8 cellular contexts compared by ENCODE assay signal in genomic region chr1:50976111-50976889, GRCh38. TPM values are rescaled to one million over a fixed set of nuclear protein-coding genes. Genes with fewer than 3 reads are reported as not detected.
DNase-seq lines count a peak whose midpoint lies in the region; ATAC-seq and TF ChIP-seq lines count a peak whose summit lies in the region.

No MANE protein-coding gene starts in this region.

- H3K9me3 Mint-ChIP-seq in naive thymus-derived CD8-positive, alpha-beta T cell = no peaks in the 10 kb centered on the region

- peaks cover 14 to 28% (median 25%) of the 10 kb centered on the region in 5 donors for H3K27me3 Mint-ChIP-seq in naive thymus-derived CD8-positive, alpha-beta T cell

- H3K27ac ChIP-seq in DND-41 (ENCODE audit: low read length) (peak overlapping the region; percentile 96), caudate nucleus (ENCODE audit: low read depth, low read length) (peak overlapping the region; percentile 91), PC-9 (no peak overlapping the region)

- H3K9me3 ChIP-seq in DND-41 (ENCODE audit: insufficient read depth, low read length, severe bottlenecking) = no peaks in the 10 kb centered on the region
- H3K9me3 ChIP-seq in HAP-1 = no peaks in the 10 kb centered on the region
- no peaks in the 10 kb centered on the region for H3K9me3 ChIP-seq in PC-9 (ENCODE audit: insufficient read depth, low read depth)

- no peak for TF ChIP-seq CTCF in DND-41 (IDR thresholded peaks at IDR 0.05; ENCODE audit: borderline replicate concordance, extremely low read depth, low read length, poor library complexity, severe bottlenecking)
- no peak for TF ChIP-seq CTCF in PC-9 (conservative IDR thresholded peaks at IDR 0.05)

- BruUV-seq in PC-9 (replicated peaks; lab: Mats Ljungman, UMichigan) = no TSS peak

- H2AFZ ChIP-seq in DND-41 (ENCODE audit: low read depth, low read length) (peak overlapping the region; percentile 23), PC-9 (no peak overlapping the region)

- POLR2A ChIA-PET in naive thymus-derived CD8-positive, alpha-beta T cell (lab: Charles Lee) = interaction anchor here (0.6 to 4.1 kb wide), 3 partner anchors 8 to 20 kb away, joined by 4 to 30 read pairs (median 11); partner anchors contain the start of gene CDKN2C
- POLR2A ChIA-PET in PC-9 (lab: Charles Lee; ENCODE audit: unreplicated experiment) = no interaction called here

- H3K4me3 Mint-ChIP-seq in naive thymus-derived CD8-positive, alpha-beta T cell = peak overlapping the region; percentile 78 to 91 (median 85)

- peaks cover 10 to 27% (median 18%) of the 10 kb centered on the region in 4 donors for H3K4me1 Mint-ChIP-seq in naive thymus-derived CD8-positive, alpha-beta T cell

- intact Hi-C loops in PC-9 (cut with micrococcal nuclease; ENCODE audit: unreplicated experiment) = no loop called here

- no peaks in the 10 kb centered on the region for H3K36me3 Mint-ChIP-seq in naive thymus-derived CD8-positive, alpha-beta T cell

- peak overlapping the region in 1 of 10 donors; percentile 77 for H3K27ac Mint-ChIP-seq in naive thymus-derived CD8-positive, alpha-beta T cell

- ATAC-seq in DND-41 (ENCODE audit: insufficient read depth, low read depth) = peak; percentile 23
- no peak for ATAC-seq in naive thymus-derived CD8-positive, alpha-beta T cell

- H3K4me3 ChIP-seq in DND-41 (ENCODE audit: low read depth in 1 of 2, low read length in 2 of 2) (peak overlapping the region; percentile 81 to 90), HAP-1 (peak overlapping the region; percentile 52), PC-9 (no peak overlapping the region)

- H3K9me2 ChIP-seq in PC-9 (ENCODE audit: insufficient read depth) = no peaks in the 10 kb centered on the region

- H3K36me3 ChIP-seq in DND-41 (ENCODE audit: insufficient read depth, low read length) (peaks cover 30% of the 10 kb centered on the region), HAP-1 (replicated peaks) (peaks cover 11% of the 10 kb centered on the region), PC-9 (ENCODE audit: low read depth) (no peaks in the 10 kb centered on the region)

- H3K9ac ChIP-seq in DND-41 (ENCODE audit: low read depth, low read length) = peak overlapping the region; percentile 100

- no peaks in the 10 kb centered on the region; the same call in 1 of the 2 replicates for H3F3A ChIP-seq in PC-9 (ENCODE audit: insufficient read depth, low read depth)

- H3K4me1 ChIP-seq in DND-41 (ENCODE audit: insufficient read depth, low read length) (peaks cover 57% of the 10 kb centered on the region), HAP-1 (peaks cover 35% of the 10 kb centered on the region), PC-9 (replicated peaks; ENCODE audit: insufficient read depth) (peaks cover 13% of the 10 kb centered on the region)

- CTCF ChIA-PET in PC-9 (lab: Charles Lee) = no interaction called here

- in situ Hi-C loops in HAP-1 (cut with MboI; ENCODE audit: low sequenced_read_pairs) = no loop called here

- H3K4me2 ChIP-seq in DND-41 (ENCODE audit: insufficient read depth, low read length) = peak overlapping the region; percentile 62
- H3K4me2 ChIP-seq in PC-9 = no peak overlapping the region

- DNase-seq in DND-41 (peak; percentile 58), HAP-1 (ENCODE audit: low spot score in 2 of 2) (peak; percentile 74 to 85), NCI-H774 (lab: John Stamatoyannopoulos, UW) (peak; percentile 46), caudate nucleus (lab: John Stamatoyannopoulos, UW) (peak in 4 of 61 donors; percentile 11 to 33 (median 16)), occipital lobe (lab: John Stamatoyannopoulos, UW) (no peak), PC-9 (no peak), SW480 (ENCODE audit: low spot score) (no peak)
- DNase-seq in naive thymus-derived CD8-positive, alpha-beta T cell = peak in 1 of 10 donors; percentile 8

- H4K20me1 ChIP-seq in DND-41 (ENCODE audit: insufficient read depth, low read length) = no peaks in the 10 kb centered on the region; the same call in 1 of the 2 replicates
- H4K20me1 ChIP-seq in PC-9 (ENCODE audit: insufficient read depth) = no peaks in the 10 kb centered on the region

- H3K79me2 ChIP-seq in DND-41 (ENCODE audit: insufficient read depth, low read length) (peaks cover 100% of the 10 kb centered on the region), PC-9 (ENCODE audit: low read depth) (no peaks in the 10 kb centered on the region)

- H3K27me3 ChIP-seq in DND-41 (ENCODE audit: insufficient read depth, low read length, poor library complexity) = no peaks in the 10 kb centered on the region
- H3K27me3 ChIP-seq in HAP-1 (ENCODE audit: low read depth) = no peaks in the 10 kb centered on the region
- H3K27me3 ChIP-seq in PC-9 (ENCODE audit: insufficient read depth, low read depth) = no peaks in the 10 kb centered on the region

RNA-seq across cellular contexts. Expression of gene CDKN2C, which starts 6.3 kb away (rescaled TPM):
- total RNA-seq in naive thymus-derived CD8-positive, alpha-beta T cell = 1 to 10 TPM; 4.0 to 4.7 TPM
- polyA plus RNA-seq in naive thymus-derived CD8-positive, alpha-beta T cell = 1 to 10 TPM; 3.9 to 6.6 (median 6.0) TPM
- total RNA-seq in occipital lobe (7.8 TPM), PC-9 (2021) (16.1 and 17.1 TPM in 2 replicates)

RNA-seq across cellular contexts. Expression of gene FAF1, which starts 16.2 kb away (rescaled TPM):
- 10 to 100 TPM; 46.2 to 48.2 TPM for total RNA-seq in naive thymus-derived CD8-positive, alpha-beta T cell
- 10 to 100 TPM; 46.8 to 64.5 (median 59.5) TPM for polyA plus RNA-seq in naive thymus-derived CD8-positive, alpha-beta T cell
- total RNA-seq in occipital lobe = 40.4 TPM
- 99.2 and 105 TPM in 2 replicates for total RNA-seq in PC-9 (2021)

Comparison
In these comparisons a context has a peak if more than half of its experiments do, and no peak if none do; other contexts are left out.
1. DNase-seq: peak in DND-41 (single experiment), HAP-1 (2 of 2) and NCI-H774 (single experiment); none in occipital lobe (single experiment), PC-9 (0 of 2) and SW480 (single experiment).